Comparison of ENCODE assay signal across 23 cellular contexts in the genomic region with DNA sequence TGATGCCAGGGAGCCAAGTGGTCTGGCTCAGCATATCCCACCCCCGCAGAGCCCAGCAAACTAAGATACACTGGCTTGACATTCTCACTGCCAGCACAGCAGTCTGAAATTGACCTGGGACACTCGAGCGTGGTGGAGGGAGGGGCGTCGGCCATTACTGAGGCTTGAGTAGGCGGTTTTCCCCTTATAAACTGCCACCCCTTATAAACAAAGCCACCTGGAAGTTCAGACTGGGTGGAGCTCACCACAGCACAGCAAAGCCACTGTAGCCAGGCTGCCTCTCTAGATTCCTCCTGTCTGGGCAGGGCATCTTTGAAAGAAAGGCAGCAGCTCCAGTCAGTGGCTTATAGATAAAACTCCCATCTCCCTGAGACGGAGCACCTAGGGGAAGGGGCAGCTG. TPM values are rescaled to one million over a fixed set of nuclear protein-coding genes. Genes with fewer than 3 reads are reported as not detected.
DNase-seq lines count a peak whose midpoint lies in the region; ATAC-seq and TF ChIP-seq lines count a peak whose summit lies in the region.
"Had no signal": no experiment of that assay in that cellular context is flagged by ENCODE, and none has a peak within 500 bp of the region (broad histone marks: within the 10 kb centered on the region; RNA-seq: fewer than 3 reads in every experiment).

No MANE protein-coding gene starts in this region.

- H3K9ac ChIP-seq in PC-3 (ENCODE audit: low read length), result no peak overlapping the region
- H3K9ac ChIP-seq: SK-N-SH had no signal

- H3K4me2 ChIP-seq in PC-3 (ENCODE audit: low read length), result no peak overlapping the region
- H3K4me2 ChIP-seq: SK-N-SH had no signal

- H3K9me3 Mint-ChIP-seq in Caco-2 (ENCODE audit: unreplicated experiment), result peaks cover 14% of the 10 kb centered on the region

- no peak overlapping the region for H3K4me3 ChIP-seq in PC-3 (ENCODE audit: low read length)
- H3K4me3 ChIP-seq in fibroblast of the aortic adventitia (ENCODE audit: low read depth, low read length), result no peak overlapping the region
- H3K4me3 ChIP-seq in Caco-2 (ENCODE audit: low read depth, low read length), result no peak overlapping the region
- H3K4me3 ChIP-seq: HAP-1 had no signal

- H3K27me3 ChIP-seq in PC-3 (ENCODE audit: low read length), result no peaks in the 10 kb centered on the region
- no peaks in the 10 kb centered on the region for H3K27me3 ChIP-seq in Caco-2 (replicated peaks; ENCODE audit: control insufficient read depth, insufficient read depth, low read length)

- no peaks in the 10 kb centered on the region for H3K4me1 Mint-ChIP-seq in Caco-2 (ENCODE audit: low read depth, unreplicated experiment)
- H3K4me1 Mint-ChIP-seq: B cell; CD4-positive, CD25-positive, alpha-beta regulatory T cell; T-cell had no signal

- no peaks in the 10 kb centered on the region for H4K20me1 ChIP-seq in PC-3 (ENCODE audit: low read length)

- ATAC-seq in PC-3 (no peak), HG03571 (IDR thresholded peaks at IDR 0.05; ENCODE audit: unreplicated experiment) (no peak)
- ATAC-seq: T-cell had no signal

- H3K27me3 Mint-ChIP-seq in Caco-2 (ENCODE audit: insufficient read depth, unreplicated experiment), result no peaks in the 10 kb centered on the region
- H3K27me3 Mint-ChIP-seq: B cell; CD4-positive, CD25-positive, alpha-beta regulatory T cell; T-cell had no signal

- H2AFZ ChIP-seq in PC-3 (ENCODE audit: low read length), result peak overlapping the region; percentile 45; the same call in 1 of the 2 replicates

- H3K79me2 ChIP-seq in PC-3 (ENCODE audit: low read length), result no peaks in the 10 kb centered on the region

- H3K9me2 ChIP-seq in PC-3 (replicated peaks; ENCODE audit: low read length), result 0 out of 2 replicates have a peak, but pooled peaks cover 4% of the 10 kb centered on the region
- H3K9me2 ChIP-seq: SK-N-SH had no signal

- no peaks in the 10 kb centered on the region for H3F3A ChIP-seq in PC-3 (ENCODE audit: low read length, unreplicated experiment)

- POLR2A ChIA-PET in PC-3 (lab: Charles Lee; ENCODE audit: unreplicated experiment), result no interaction called here
- POLR2A ChIA-PET in Caco-2 (lab: Charles Lee), result no interaction called here

- no peaks in the 10 kb centered on the region for H3K36me3 Mint-ChIP-seq in Caco-2 (ENCODE audit: insufficient read depth, unreplicated experiment)
- H3K36me3 Mint-ChIP-seq: CD4-positive, CD25-positive, alpha-beta regulatory T cell; T-cell had no signal

- H3K9me3 ChIP-seq in PC-3 (ENCODE audit: low read length) (no peaks in the 10 kb centered on the region), Caco-2 (no peaks in the 10 kb centered on the region; the same call in 1 of the 2 replicates)
- H3K9me3 ChIP-seq: HAP-1 had no signal

- CTCF ChIA-PET in PC-3 (lab: Charles Lee), result no interaction called here
- CTCF ChIA-PET in Caco-2 (lab: Charles Lee), result no interaction called here

- no peak overlapping the region for H3K27ac Mint-ChIP-seq in Caco-2 (ENCODE audit: unreplicated experiment)
- H3K27ac Mint-ChIP-seq: B cell, T-cell had no signal

- intact Hi-C loops in PC-3 (cut with micrococcal nuclease) (no loop called here), Caco-2 (cut with micrococcal nuclease; ENCODE audit: unreplicated experiment) (no loop called here)

- no peak overlapping the region for H3K4me3 Mint-ChIP-seq in Caco-2 (ENCODE audit: unreplicated experiment)
- H3K4me3 Mint-ChIP-seq: B cell; CD4-positive, CD25-positive, alpha-beta regulatory T cell; T-cell had no signal

- DNase-seq in A172 (ENCODE audit: low spot score), result peak; percentile 45
- DNase-seq in HT-29 (ENCODE audit: low spot score), result peak; percentile 65
- DNase-seq in PC-3, result no peak
- DNase-seq in fibroblast of the aortic adventitia (ENCODE audit: low read depth), result peak; percentile 5
- DNase-seq in activated CD4-positive, alpha-beta T cell treated with anti-CD3 and anti-CD28 coated beads for 48 hours, result no peak
- no peak for DNase-seq in Caco-2
- DNase-seq in NCI-H1092 (lab: John Stamatoyannopoulos, UW), result no peak
- DNase-seq: 8988T; CD4-positive, CD25-positive, alpha-beta regulatory T cell; EL; KBM-7; NCI-H1417 treated with DMSO at 0.1 percent for 48 hours; NCI-H1930; NCI-H345; NCI-H526; SHP77 treated with DMSO at 0.1 percent for 48 hours; SK-N-SH; T-cell had no signal

- H3K4me1 ChIP-seq in PC-3 (ENCODE audit: insufficient read depth, low read length) (peaks cover 4% of the 10 kb centered on the region; the same call in 1 of the 2 replicates), Caco-2 (no peaks in the 10 kb centered on the region)
- H3K4me1 ChIP-seq: HAP-1 had no signal

- H3K36me3 ChIP-seq in PC-3 (ENCODE audit: low read depth, low read length) (no peaks in the 10 kb centered on the region), Caco-2 (ENCODE audit: control insufficient read depth, insufficient read depth, low read length) (no peaks in the 10 kb centered on the region)
- H3K36me3 ChIP-seq: HAP-1 had no signal

- TF ChIP-seq CTCF in PC-3 (conservative IDR thresholded peaks at IDR 0.05; ENCODE audit: low read depth, low read length) (no peak), fibroblast of the aortic adventitia (IDR thresholded peaks at IDR 0.05; ENCODE audit: insufficient read depth, low read length) (no peak), Caco-2 (IDR thresholded peaks at IDR 0.05; ENCODE audit: insufficient read depth in 1 of 2, low read depth in 1 of 2, low read length in 1 of 2, severe bottlenecking in 1 of 2, unreplicated experiment in 1 of 2) (no peak)

- no TSS peak for BruUV-seq in PC-3 (replicated peaks; lab: Mats Ljungman, UMichigan)
- no TSS peak for BruUV-seq in Caco-2 (replicated peaks; lab: Mats Ljungman, UMichigan)

- H3K27ac ChIP-seq in PC-3 (ENCODE audit: low read length), result no peak overlapping the region

RNA-seq across cellular contexts. Expression of gene TINAG, which starts 19.4 kb away (rescaled TPM):
- not detected in 2 replicates for total RNA-seq in A172 (2014; rRNA removed; shearing (Covaris generic))
- 0.15 and 1.8 TPM in 2 replicates for total RNA-seq in HT-29 (2014; rRNA removed; shearing (Covaris generic))
- total RNA-seq in PC-3 (2014; rRNA removed), result not detected in 2 replicates
- total RNA-seq in fibroblast of the aortic adventitia (ENCODE audit: low replicate concordance), result not detected in 2 replicates
- not detected in 2 replicates for total RNA-seq in Caco-2 (2022)
- total RNA-seq: B cell; CD4-positive, CD25-positive, alpha-beta regulatory T cell; OCI-LY7; RPMI7951; T-cell had no signal

Comparison
In these comparisons a context has a peak if more than half of its experiments do, and no peak if none do; other contexts are left out.
1. DNase-seq: peak in A172 (single experiment), HT-29 (single experiment) and fibroblast of the aortic adventitia (single experiment); none in PC-3 (single experiment), activated CD4-positive, alpha-beta T cell treated with anti-CD3 and anti-CD28 coated beads for 48 hours (single experiment), Caco-2 (0 of 2) and NCI-H1092 (single experiment).